Comparison of ENCODE assay signal across 23 cellular contexts in genomic region chr10:5985029-5985428, GRCh38. TPM values are rescaled to one million over a fixed set of nuclear protein-coding genes. Genes with fewer than 3 reads are reported as not detected.
DNase-seq lines count a peak whose midpoint lies in the region; ATAC-seq and TF ChIP-seq lines count a peak whose summit lies in the region.
"Had no signal": no experiment of that assay in that cellular context is flagged by ENCODE, and none has a peak within 500 bp of the region (broad histone marks: within the 10 kb centered on the region; RNA-seq: fewer than 3 reads in every experiment).

No MANE protein-coding gene starts in this region.

- 85% methylated on average over 5 of the region's 5 CpGs for WGBS in esophagus muscularis mucosa

- H3K4me1 ChIP-seq in HEK293 (ENCODE audit: control insufficient read depth, insufficient read depth, low read length) (no peaks in the 10 kb centered on the region), esophagus muscularis mucosa (peaks cover 0 to 11% (median 4%) of the 10 kb centered on the region in 4 donors)
- H3K4me1 ChIP-seq: BE2C had no signal

- no peak overlapping the region for H3K27ac ChIP-seq in HEK293 (ENCODE audit: extremely low read depth, low read depth, low read length)
- H3K27ac ChIP-seq in esophagus muscularis mucosa (replicated peaks in 1 of 4) = no peak overlapping the region
- H3K27ac ChIP-seq: 22Rv1; BLaER1 treated with 17β-estradiol and CSF1 and Interleukin-3, amounts not matched to agents 10 nM and 100 nM had no signal

- in situ Hi-C loops in ACHN (cut with HindIII; ENCODE audit: low pct_ligation_motif_present, low pct_unique_long_range_greater_than_20kb, low sequenced_read_pairs) = no loop called here

- H3K9me3 Mint-ChIP-seq in activated CD4-positive, alpha-beta memory T cell treated with anti-CD3 and anti-CD28 coated beads, Interleukin-2, amount 10 ng/mL, durations not matched to agents 7 days and 5 days = no peaks in the 10 kb centered on the region
- H3K9me3 Mint-ChIP-seq in activated CD4-positive, alpha-beta memory T cell treated with anti-CD3 and anti-CD28 coated beads for 36 hours = no peaks in the 10 kb centered on the region
- H3K9me3 Mint-ChIP-seq in osteocyte (ENCODE audit: unreplicated experiment) = no peaks in the 10 kb centered on the region
- H3K9me3 Mint-ChIP-seq: CD14-positive monocyte; CD4-positive, alpha-beta T cell; CD8-positive, alpha-beta memory T cell had no signal

- TF ChIP-seq CTCF in HEK293 (tag by site-specific recombination; IDR thresholded peaks at IDR 0.05) = no peak
- no peak for TF ChIP-seq CTCF in esophagus muscularis mucosa (IDR thresholded peaks at IDR 0.05)
- no peak for TF ChIP-seq CTCF in osteocyte (IDR thresholded peaks at IDR 0.05)

- TF ChIP-seq POLR2A in esophagus muscularis mucosa (IDR thresholded peaks at IDR 0.05; ENCODE audit: low read depth) = no peak

- no peak for ATAC-seq in esophagus mucosa
- ATAC-seq: GM12878 had no signal

- H3K9me3 ChIP-seq in HEK293 (ENCODE audit: control insufficient read depth, insufficient read depth, low read depth, low read length) = no peaks in the 10 kb centered on the region
- no peaks in the 10 kb centered on the region for H3K9me3 ChIP-seq in esophagus muscularis mucosa
- H3K9me3 ChIP-seq: BE2C; BLaER1 treated with 17β-estradiol and CSF1 and Interleukin-3, amounts not matched to agents 10 nM and 100 nM had no signal

- CTCF ChIA-PET in activated CD4-positive, alpha-beta memory T cell treated with anti-CD3 and anti-CD28 coated beads, Interleukin-2, amount 10 ng/mL, durations not matched to agents 7 days and 5 days (lab: Charles Lee) = no interaction called here
- CTCF ChIA-PET in activated CD4-positive, alpha-beta memory T cell treated with anti-CD3 and anti-CD28 coated beads for 36 hours (lab: Charles Lee) = no interaction called here
- CTCF ChIA-PET in HEK293 (lab: Yijun Ruan, JAX) = interaction anchor here (0.6 kb wide), 1 partner anchor 33 kb away, joined by 3 read pairs; no protein-coding TSS in a partner anchor

- peaks cover under 1% of the 10 kb centered on the region for H3K36me3 Mint-ChIP-seq in activated CD4-positive, alpha-beta memory T cell treated with anti-CD3 and anti-CD28 coated beads, Interleukin-2, amount 10 ng/mL, durations not matched to agents 7 days and 5 days (ENCODE audit: low read depth)
- H3K36me3 Mint-ChIP-seq in activated CD4-positive, alpha-beta memory T cell treated with anti-CD3 and anti-CD28 coated beads for 36 hours = no peaks in the 10 kb centered on the region
- H3K36me3 Mint-ChIP-seq in osteocyte (ENCODE audit: unreplicated experiment) = no peaks in the 10 kb centered on the region
- H3K36me3 Mint-ChIP-seq: CD14-positive monocyte; CD8-positive, alpha-beta memory T cell had no signal

- H3K4me1 Mint-ChIP-seq in activated CD4-positive, alpha-beta memory T cell treated with anti-CD3 and anti-CD28 coated beads, Interleukin-2, amount 10 ng/mL, durations not matched to agents 7 days and 5 days = peaks cover 16% of the 10 kb centered on the region
- peaks cover 10% of the 10 kb centered on the region for H3K4me1 Mint-ChIP-seq in activated CD4-positive, alpha-beta memory T cell treated with anti-CD3 and anti-CD28 coated beads for 36 hours (ENCODE audit: low read depth)
- no peaks in the 10 kb centered on the region for H3K4me1 Mint-ChIP-seq in osteocyte (ENCODE audit: unreplicated experiment)

- POLR2A ChIA-PET in activated CD4-positive, alpha-beta memory T cell treated with anti-CD3 and anti-CD28 coated beads, Interleukin-2, amount 10 ng/mL, durations not matched to agents 7 days and 5 days (lab: Charles Lee) = no interaction called here
- POLR2A ChIA-PET in activated CD4-positive, alpha-beta memory T cell treated with anti-CD3 and anti-CD28 coated beads for 36 hours (lab: Charles Lee) = no interaction called here
- POLR2A ChIA-PET in HEK293 (lab: Yijun Ruan, JAX) = no interaction called here

- H3K27me3 Mint-ChIP-seq in activated CD4-positive, alpha-beta memory T cell treated with anti-CD3 and anti-CD28 coated beads, Interleukin-2, amount 10 ng/mL, durations not matched to agents 7 days and 5 days = peaks cover 5% of the 10 kb centered on the region
- peaks cover 7% of the 10 kb centered on the region for H3K27me3 Mint-ChIP-seq in activated CD4-positive, alpha-beta memory T cell treated with anti-CD3 and anti-CD28 coated beads for 36 hours
- peaks cover 68% of the 10 kb centered on the region for H3K27me3 Mint-ChIP-seq in osteocyte (ENCODE audit: unreplicated experiment)
- H3K27me3 Mint-ChIP-seq: CD4-positive, alpha-beta T cell had no signal

- no peaks in the 10 kb centered on the region for H3K36me3 ChIP-seq in HEK293 (ENCODE audit: control insufficient read depth in 2 of 2, insufficient read depth in 1 of 2, low read length in 2 of 2)
- H3K36me3 ChIP-seq in esophagus muscularis mucosa = no peaks in the 10 kb centered on the region
- H3K36me3 ChIP-seq: BE2C; BLaER1 treated with 17β-estradiol and CSF1 and Interleukin-3, amounts not matched to agents 10 nM and 100 nM had no signal

- intact Hi-C loops in activated CD4-positive, alpha-beta memory T cell treated with anti-CD3 and anti-CD28 coated beads for 36 hours (cut with micrococcal nuclease) = no loop called here
- intact Hi-C loops in esophagus muscularis mucosa (cut with DNase I) = no loop called here

- H3K4me3 ChIP-seq in HEK293 (ENCODE audit: low read depth, low read length) (no peak overlapping the region), esophagus muscularis mucosa (no peak overlapping the region)
- H3K4me3 ChIP-seq: BLaER1 treated with 17β-estradiol and CSF1 and Interleukin-3, amounts not matched to agents 10 nM and 100 nM; GM12878 had no signal

- no peak overlapping the region for H3K4me3 Mint-ChIP-seq in activated CD4-positive, alpha-beta memory T cell treated with anti-CD3 and anti-CD28 coated beads, Interleukin-2, amount 10 ng/mL, durations not matched to agents 7 days and 5 days
- no peak overlapping the region for H3K4me3 Mint-ChIP-seq in activated CD4-positive, alpha-beta memory T cell treated with anti-CD3 and anti-CD28 coated beads for 36 hours
- no peak overlapping the region for H3K4me3 Mint-ChIP-seq in osteocyte (ENCODE audit: unreplicated experiment)
- H3K4me3 Mint-ChIP-seq: CD14-positive monocyte; CD4-positive, alpha-beta T cell; CD8-positive, alpha-beta memory T cell had no signal

- no peak for TF ChIP-seq EP300 in esophagus muscularis mucosa (IDR thresholded peaks at IDR 0.05)

- DNase-seq in activated CD4-positive, alpha-beta memory T cell treated with anti-CD3 and anti-CD28 coated beads, Interleukin-2, amount 10 ng/mL, durations not matched to agents 7 days and 5 days = peak; percentile 1
- DNase-seq in activated CD4-positive, alpha-beta memory T cell treated with anti-CD3 and anti-CD28 coated beads for 36 hours = no peak
- DNase-seq in esophagus muscularis mucosa (ENCODE audit: extremely low spot score) (peak; percentile 74), osteocyte (ENCODE audit: extremely low spot score, unreplicated experiment) (peak; percentile 59), ACHN (no peak), HuH-7 (ENCODE audit: low spot score) (no peak)
- DNase-seq: AML-193; BE2C; CD4-positive, alpha-beta T cell; CD8-positive, alpha-beta memory T cell; DMS 273 treated with DMSO at 0.1 percent for 48 hours; DMS79; EL; GDM1; GOT3; H7; HCEC 1CT had no signal

- H3K27me3 ChIP-seq in esophagus muscularis mucosa = peaks cover 0 to 3% (median 0%) of the 10 kb centered on the region in 4 donors
- H3K27me3 ChIP-seq: BLaER1 treated with 17β-estradiol and CSF1 and Interleukin-3, amounts not matched to agents 10 nM and 100 nM had no signal

- H3K27ac Mint-ChIP-seq in activated CD4-positive, alpha-beta memory T cell treated with anti-CD3 and anti-CD28 coated beads, Interleukin-2, amount 10 ng/mL, durations not matched to agents 7 days and 5 days = no peak overlapping the region
- H3K27ac Mint-ChIP-seq in activated CD4-positive, alpha-beta memory T cell treated with anti-CD3 and anti-CD28 coated beads for 36 hours = no peak overlapping the region
- H3K27ac Mint-ChIP-seq in osteocyte (ENCODE audit: unreplicated experiment) = no peak overlapping the region
- H3K27ac Mint-ChIP-seq: CD4-positive, alpha-beta T cell had no signal

TF ChIP-seq in HEK293, 187 proteins besides CTCF, POLR2A, EP300 and RAD21:
- TF ChIP-seq ZNF660 (tag by site-specific recombination; IDR thresholded peaks at IDR 0.05) (no peak), ZBTB17 (tag by site-specific recombination; IDR thresholded peaks at IDR 0.05) (peak; percentile 51; the same call in 1 of the 2 replicates), WT1 (tag by site-specific recombination; IDR thresholded peaks at IDR 0.05) (no peak)
TF ChIP-seq in HEK293: peak in this region for 1.

RNA-seq across cellular contexts. Expression of gene IL15RA, which starts 7.7 kb away (rescaled TPM):
- total RNA-seq in activated CD4-positive, alpha-beta memory T cell treated with anti-CD3 and anti-CD28 coated beads, Interleukin-2, amount 10 ng/mL, durations not matched to agents 7 days and 5 days = 10 to 100 TPM; 22.1 to 24.5 TPM
- 10 to 100 TPM; 20.1 to 20.2 TPM for total RNA-seq in activated CD4-positive, alpha-beta memory T cell treated with anti-CD3 and anti-CD28 coated beads for 36 hours
- total RNA-seq in esophagus muscularis mucosa = 10 to 100 TPM; 19.5 to 30.1 (median 24.2) TPM
- total RNA-seq in osteocyte = 0.40 and 0.44 TPM in 2 replicates
- total RNA-seq in esophagus mucosa = 5.2 TPM

Comparison
In these comparisons a context has a peak if more than half of its experiments do, and no peak if none do; other contexts are left out.
1. DNase-seq: peak in activated CD4-positive, alpha-beta memory T cell treated with anti-CD3 and anti-CD28 coated beads, Interleukin-2, amount 10 ng/mL, durations not matched to agents 7 days and 5 days (single experiment), esophagus muscularis mucosa (single experiment) and osteocyte (single experiment); none in activated CD4-positive, alpha-beta memory T cell treated with anti-CD3 and anti-CD28 coated beads for 36 hours (single experiment), ACHN (single experiment) and HuH-7 (single experiment).